8 cellular contexts compared by ENCODE assay signal in genomic region chr11:65720237-65720934, GRCh38. TPM values are rescaled to one million over a fixed set of nuclear protein-coding genes. Genes with fewer than 3 reads are reported as not detected.
DNase-seq lines count a peak whose midpoint lies in the region; ATAC-seq and TF ChIP-seq lines count a peak whose summit lies in the region.

RNASEH2C (minus strand) TSS chr11:65720798; CDS start chr11:65720758, 40 bp downstream.

- H3K27ac ChIP-seq in adipose tissue (ENCODE audit: low read depth, low read length), result no peak within 1 kb of the TSS
- H3K27ac ChIP-seq in heart right ventricle, result peak within 1 kb of the TSS; percentile 39 to 95 (median 90)

- no peaks in the 10 kb centered on the region for H3K27me3 Mint-ChIP-seq in T-cell
- peaks cover 11% of the 10 kb centered on the region for H3K27me3 Mint-ChIP-seq in type B pancreatic cell

- H3K9me3 ChIP-seq in heart right ventricle, result no peaks in the 10 kb centered on the region

- H3K4me1 Mint-ChIP-seq in T-cell, result peaks cover 31 to 36% (median 35%) of the 10 kb centered on the region in 3 donors
- H3K4me1 Mint-ChIP-seq in type B pancreatic cell (ENCODE audit: unreplicated experiment), result no peaks in the 10 kb centered on the region

- peak within 1 kb of the TSS; percentile 54 to 93 (median 70) for H3K4me3 ChIP-seq in heart right ventricle

- H3K4me1 ChIP-seq in heart right ventricle, result peaks cover 10 to 23% (median 19%) of the 10 kb centered on the region in 9 donors

- POLR2A ChIA-PET in T-cell (lab: Charles Lee), result interaction anchor here (0.6 to 0.7 kb wide), 2 partner anchors 706 to 1019 kb away, joined by 3 to 4 read pairs; partner anchors contain the start of gene ARL2 (in 1 of the 2)

- H3K36me3 Mint-ChIP-seq in T-cell, result peaks cover 21% of the 10 kb centered on the region
- peaks cover 4% of the 10 kb centered on the region for H3K36me3 Mint-ChIP-seq in type B pancreatic cell

- CTCF ChIA-PET in T-cell (lab: Charles Lee), result interaction anchor here (0.6 to 1.5 kb wide), 6 partner anchors 9 to 98 kb away, joined by 3 to 9 read pairs (median 4); partner anchors contain the start of gene KAT5 (in 1 of the 2)

- intact Hi-C loops in heart right ventricle (cut with DNase I), result loop anchor here in 4 of 10 donors (1.0 to 10.0 kb wide), 3 partner anchors 8 to 264 kb away; partner anchors contain the start of gene KAT5 (in 2 of the 4)
- intact Hi-C loops in posterior cingulate gyrus (cut with DNase I), result loop anchor here (1.0 kb wide), 1 partner anchor 8 kb away; the partner anchor contains the start of gene KAT5

- H3K4me3 Mint-ChIP-seq in T-cell (peak within 1 kb of the TSS; percentile 87 to 93 (median 90)), type B pancreatic cell (peak within 1 kb of the TSS; percentile 93)

- H3K36me3 ChIP-seq in heart right ventricle, result peaks cover 0 to 45% (median 18%) of the 10 kb centered on the region in 9 donors

- WGBS in adipose tissue, 3 donors, result 0 to 1% (median 0%) methylated on average over 72 to 76 of the region's 76 CpGs
- 0% methylated on average over 76 of the region's 76 CpGs for WGBS in heart right ventricle, 2 donors

- H3K27ac Mint-ChIP-seq in T-cell, result peak within 1 kb of the TSS; percentile 83 to 86
- peak within 1 kb of the TSS; percentile 71 for H3K27ac Mint-ChIP-seq in type B pancreatic cell

- ATAC-seq in HG02610 (IDR thresholded peaks at IDR 0.05; ENCODE audit: unreplicated experiment) (peak; percentile 80), T-cell (replicated peaks in 1 of 4) (peak; percentile 91 to 96 (median 94)), heart right ventricle (peak; percentile 96 to 98 (median 96))

- TF ChIP-seq CTCF in GM10266 (IDR thresholded peaks at IDR 0.05; ENCODE audit: control insufficient read depth, insufficient read depth, low read depth, missing control alignments), result no peak
- peak in 1 of 9 donors; percentile 10 for TF ChIP-seq CTCF in heart right ventricle (IDR thresholded peaks at IDR 0.05)
- TF ChIP-seq CTCF in type B pancreatic cell (conservative IDR thresholded peaks at IDR 0.05), result no peak

- DNase-seq in GM10266 (ENCODE audit: extremely low spot score) (peak; percentile 94), NCI-H1105 (lab: John Stamatoyannopoulos, UW) (peak; percentile 85), T-cell (peak; percentile 41 to 81 (median 66)), heart right ventricle (peak; percentile 83 to 85), posterior cingulate gyrus (peak; percentile 82 to 98 (median 88)), type B pancreatic cell (ENCODE audit: extremely low spot score, unreplicated experiment) (peak; percentile 84)

- H3K9me3 Mint-ChIP-seq in T-cell (no peaks in the 10 kb centered on the region), type B pancreatic cell (no peaks in the 10 kb centered on the region)

- H3K27me3 ChIP-seq in heart right ventricle, result no peaks in the 10 kb centered on the region

RNA-seq across cellular contexts. Expression of gene RNASEH2C, which starts in this region (rescaled TPM):
- total RNA-seq in T-cell (10 to 100 TPM; 35.8 to 77.4 (median 70.7) TPM), heart right ventricle (10 to 100 TPM; 34.1 to 75.6 (median 43.5) TPM), type B pancreatic cell (ENCODE audit: low replicate concordance) (51.7 and 69.4 TPM in 2 replicates)
- polyA plus RNA-seq in adipose tissue (100 to 1,000 TPM in 1 of 3 donors, 10 to 100 TPM in 2; 41.9 to 103 (median 88.3) TPM), heart right ventricle (100 to 1,000 TPM in 1 of 2 donors, 10 to 100 TPM in 1; 60.3 to 123 TPM)
